In genomic region chr2:217113496-217113895, GRCh38 we compare ENCODE assay signal across 24 cellular contexts.
"Had no signal": no experiment of that assay in that cellular context is flagged by ENCODE, and none has a peak within 500 bp of the region (broad histone marks: within the 10 kb centered on the region; RNA-seq: fewer than 3 reads in every experiment).

No MANE protein-coding gene starts in this region.

- H3K27ac ChIP-seq: left ventricle myocardium inferior, neural progenitor cell, pancreas, psoas muscle, right lobe of liver, transverse colon, upper lobe of left lung, vagina had no signal

- ATAC-seq: natural killer cell; pancreas; psoas muscle; stimulated activated memory B cell treated with anti-CD40 and anti-IgM and Interleukin-4, amounts not matched to agents 10 μg/mL and 1 μg/mL and 100 μg/mL, for 72 hours; stimulated activated naive CD8-positive, alpha-beta T cell treated with anti-CD3 and anti-CD28 coated beads, Interleukin-15, amount 100 ng/mL, for 72 hours had no signal

- H3K36me3 ChIP-seq: left ventricle myocardium inferior, neural progenitor cell, pancreas, right lobe of liver, transverse colon, upper lobe of left lung, vagina had no signal

- H3K4me3 ChIP-seq: left ventricle myocardium inferior, lung, neural progenitor cell, pancreas, psoas muscle, right lobe of liver, smooth muscle cell, transverse colon, upper lobe of left lung, vagina had no signal

- DNase-seq: islet precursor cell; left ventricle myocardium inferior; mesendoderm; naive B cell; natural killer cell; nephron progenitor cell; pancreas; posterior cingulate gyrus; psoas muscle; right lobe of liver; stimulated activated CD4-positive, alpha-beta T cell treated with anti-CD3 and anti-CD28 coated beads, Interleukin-1b, Interleukin-23, amount 100 ng/mL, for 48 hours; stimulated activated CD4-positive, alpha-beta T cell treated with anti-CD3 and anti-CD28 coated beads, Interleukin-2, amount 100 ng/mL, for 48 hours; stimulated activated CD4-positive, alpha-beta T cell treated with anti-CD3 and anti-CD28 coated beads, Interleukin-4, amount 100 ng/mL, for 4 hours; stimulated activated CD8-positive, alpha-beta memory T cell treated with anti-CD3 and anti-CD28 coated beads, Interleukin-4, amount 100 ng/mL, for 48 hours; stimulated activated naive CD4-positive, alpha-beta T cell treated with Interleukin-2 at 50 U/mL for 16 hours; stimulated activated naive CD8-positive, alpha-beta T cell treated with anti-CD3 and anti-CD28 coated beads, Interleukin-15, amount 100 ng/mL, for 72 hours; substantia nigra; transverse colon; upper lobe of left lung had no signal

- H3K27me3 ChIP-seq: neural progenitor cell, pancreas, right lobe of liver, transverse colon, upper lobe of left lung, vagina had no signal

- H3K4me1 ChIP-seq: left ventricle myocardium inferior, pancreas, psoas muscle, right lobe of liver, transverse colon, upper lobe of left lung, vagina had no signal

- H3K9me3 ChIP-seq: left ventricle myocardium inferior, pancreas, psoas muscle, right lobe of liver, transverse colon, upper lobe of left lung, vagina had no signal
